Comparison of ENCODE assay signal across 17 cellular contexts in genomic region chr1:182817802-182818201, GRCh38. TPM values are rescaled to one million over a fixed set of nuclear protein-coding genes. Genes with fewer than 3 reads are reported as not detected.
A peak's percentile ranks its signal among the peaks of the same experiment; 100 is the strongest.
DNase-seq lines count a peak whose midpoint lies in the region; ATAC-seq, FAIRE-seq and TF ChIP-seq lines count a peak whose summit lies in the region.
"Had no signal": no experiment of that assay in that cellular context is flagged by ENCODE, and none has a peak within 500 bp of the region (broad histone marks: within the 10 kb centered on the region; RNA-seq: fewer than 3 reads in every experiment).

No MANE protein-coding gene starts in this region.

- H3K27ac Mint-ChIP-seq in activated B cell treated with CpG ODN at 0.5 μM for 24 hours: no peak overlapping the region
- no peak overlapping the region for H3K27ac Mint-ChIP-seq in naive B cell
- H3K27ac Mint-ChIP-seq in type B pancreatic cell: peak overlapping the region; percentile 35
- H3K27ac Mint-ChIP-seq: CD8-positive, alpha-beta memory T cell had no signal

- H3K27me3 ChIP-seq in WERI-Rb-1 (ENCODE audit: insufficient read depth, low read depth, severe bottlenecking): no peaks in the 10 kb centered on the region

- H3K4me1 Mint-ChIP-seq in activated B cell treated with CpG ODN at 0.5 μM for 24 hours (peaks cover 13% of the 10 kb centered on the region), naive B cell (peaks cover 0 to 11% (median 0%) of the 10 kb centered on the region in 3 donors), type B pancreatic cell (ENCODE audit: unreplicated experiment) (peaks cover 10% of the 10 kb centered on the region)
- H3K4me1 Mint-ChIP-seq: CD8-positive, alpha-beta memory T cell had no signal

- CTCF ChIA-PET in activated B cell treated with CpG ODN at 0.5 μM for 24 hours (lab: Charles Lee): no interaction called here

- ATAC-seq in GM18511 (IDR thresholded peaks at IDR 0.05; ENCODE audit: unreplicated experiment) (peak; percentile 62), activated B cell treated with CpG ODN at 0.5 μM for 24 hours (ENCODE audit: low read depth) (peak; percentile 79), naive B cell (ENCODE audit: low read depth in 2 of 2) (peak; percentile 60 to 61), HG02884 (IDR thresholded peaks at IDR 0.05; ENCODE audit: unreplicated experiment) (no peak)
- ATAC-seq: A549, HCT116, HepG2 had no signal

- intact Hi-C loops in activated B cell treated with CpG ODN at 0.5 μM for 24 hours (cut with micrococcal nuclease): no loop called here

- DNase-seq in activated B cell treated with CpG ODN at 0.5 μM for 24 hours: no peak
- no peak for DNase-seq in naive B cell
- DNase-seq in type B pancreatic cell (ENCODE audit: extremely low spot score, unreplicated experiment): no peak
- no peak for DNase-seq in RCC 7860 (ENCODE audit: low spot score)
- DNase-seq in WERI-Rb-1: no peak
- DNase-seq: Caco-2; CD8-positive, alpha-beta memory T cell; DND-41; GDM1; GM23248 had no signal

- H3K36me3 ChIP-seq in WERI-Rb-1: no peaks in the 10 kb centered on the region; the same call in 1 of the 2 replicates

- TF ChIP-seq CTCF in activated B cell treated with CpG ODN at 0.5 μM for 24 hours (IDR thresholded peaks at IDR 0.05): no peak
- TF ChIP-seq CTCF in type B pancreatic cell (conservative IDR thresholded peaks at IDR 0.05): no peak
- TF ChIP-seq CTCF in WERI-Rb-1 (IDR thresholded peaks at IDR 0.05; ENCODE audit: low read depth, low read length): no peak

- FAIRE-seq in RCC 7860 (lab: Jason Lieb, UNC): no peak
- FAIRE-seq: A549, H54, HepG2, HTR-8/SVneo had no signal

- H3K4me3 Mint-ChIP-seq in activated B cell treated with CpG ODN at 0.5 μM for 24 hours (no peak overlapping the region), naive B cell (peak overlapping the region in 1 of 8 donors; percentile 68), type B pancreatic cell (no peak overlapping the region)
- H3K4me3 Mint-ChIP-seq: CD8-positive, alpha-beta memory T cell had no signal

- POLR2A ChIA-PET in activated B cell treated with CpG ODN at 0.5 μM for 24 hours (lab: Charles Lee): no interaction called here

- no peaks in the 10 kb centered on the region for H3K9me3 Mint-ChIP-seq in activated B cell treated with CpG ODN at 0.5 μM for 24 hours
- H3K9me3 Mint-ChIP-seq in naive B cell: no peaks in the 10 kb centered on the region
- no peaks in the 10 kb centered on the region for H3K9me3 Mint-ChIP-seq in type B pancreatic cell
- H3K9me3 Mint-ChIP-seq: CD8-positive, alpha-beta memory T cell had no signal

- peaks cover 4% of the 10 kb centered on the region for H3K36me3 Mint-ChIP-seq in activated B cell treated with CpG ODN at 0.5 μM for 24 hours (ENCODE audit: low read depth)
- H3K36me3 Mint-ChIP-seq in naive B cell: peaks cover 9 to 25% of the 10 kb centered on the region in 2 donors
- peaks cover 3% of the 10 kb centered on the region for H3K36me3 Mint-ChIP-seq in type B pancreatic cell

- no peak overlapping the region for H3K4me3 ChIP-seq in WERI-Rb-1 (ENCODE audit: low read depth, low read length)
- H3K4me3 ChIP-seq: A549, GM23248 had no signal

- no peaks in the 10 kb centered on the region for H3K9me3 ChIP-seq in WERI-Rb-1 (ENCODE audit: severe bottlenecking)
- H3K9me3 ChIP-seq: A549, Caco-2 had no signal

- no peak overlapping the region for H3K27ac ChIP-seq in WERI-Rb-1
- H3K27ac ChIP-seq: A549, GM23248 had no signal

- no peaks in the 10 kb centered on the region for H3K27me3 Mint-ChIP-seq in activated B cell treated with CpG ODN at 0.5 μM for 24 hours
- peaks cover 0 to 11% (median 8%) of the 10 kb centered on the region in 3 donors for H3K27me3 Mint-ChIP-seq in naive B cell
- no peaks in the 10 kb centered on the region for H3K27me3 Mint-ChIP-seq in type B pancreatic cell

RNA-seq across cellular contexts. Expression of gene DHX9, which starts 21.3 kb away (rescaled TPM):
- total RNA-seq in activated B cell treated with CpG ODN at 0.5 μM for 24 hours (265 and 266 TPM in 2 replicates), type B pancreatic cell (ENCODE audit: low replicate concordance) (186 and 261 TPM in 2 replicates)
- 100 to 1,000 TPM in 3 of 6 donors, 10 to 100 TPM in 3; 84.6 to 109 (median 98.8) TPM for polyA plus RNA-seq in naive B cell (ENCODE audit: low read depth in 6 of 6)

RNA-seq across cellular contexts. Expression of gene NPL, which starts 28.2 kb away (rescaled TPM):
- total RNA-seq in activated B cell treated with CpG ODN at 0.5 μM for 24 hours (1.9 and 2.9 TPM in 2 replicates), type B pancreatic cell (ENCODE audit: low replicate concordance) (3.2 and 4.6 TPM in 2 replicates)
- polyA plus RNA-seq in naive B cell (ENCODE audit: low read depth in 6 of 6): 1 to 10 TPM; 1.5 to 5.7 (median 3.6) TPM
